In genomic region chr15:40095381-40096093, GRCh38 we compare ENCODE assay signal across 2 cellular contexts.
TF ChIP-seq lines count a peak whose summit lies in the region.

No MANE protein-coding gene starts in this region.

TF ChIP-seq in GM23338, 12 proteins besides CTCF, POLR2A, EP300 and RAD21:
- TF ChIP-seq STAT1 (IDR thresholded peaks at IDR 0.05; ENCODE audit: unreplicated experiment) = no peak
- TF ChIP-seq POLR2AphosphoS5 (IDR thresholded peaks at IDR 0.05; ENCODE audit: low read depth) = no peak
- no peak for TF ChIP-seq ZNF114 (CRISPR knock-in tag; IDR thresholded peaks at IDR 0.05)
- no peak for TF ChIP-seq EZH2 (IDR thresholded peaks at IDR 0.05; ENCODE audit: low read depth, unreplicated experiment)
- TF ChIP-seq, protein P1, sequence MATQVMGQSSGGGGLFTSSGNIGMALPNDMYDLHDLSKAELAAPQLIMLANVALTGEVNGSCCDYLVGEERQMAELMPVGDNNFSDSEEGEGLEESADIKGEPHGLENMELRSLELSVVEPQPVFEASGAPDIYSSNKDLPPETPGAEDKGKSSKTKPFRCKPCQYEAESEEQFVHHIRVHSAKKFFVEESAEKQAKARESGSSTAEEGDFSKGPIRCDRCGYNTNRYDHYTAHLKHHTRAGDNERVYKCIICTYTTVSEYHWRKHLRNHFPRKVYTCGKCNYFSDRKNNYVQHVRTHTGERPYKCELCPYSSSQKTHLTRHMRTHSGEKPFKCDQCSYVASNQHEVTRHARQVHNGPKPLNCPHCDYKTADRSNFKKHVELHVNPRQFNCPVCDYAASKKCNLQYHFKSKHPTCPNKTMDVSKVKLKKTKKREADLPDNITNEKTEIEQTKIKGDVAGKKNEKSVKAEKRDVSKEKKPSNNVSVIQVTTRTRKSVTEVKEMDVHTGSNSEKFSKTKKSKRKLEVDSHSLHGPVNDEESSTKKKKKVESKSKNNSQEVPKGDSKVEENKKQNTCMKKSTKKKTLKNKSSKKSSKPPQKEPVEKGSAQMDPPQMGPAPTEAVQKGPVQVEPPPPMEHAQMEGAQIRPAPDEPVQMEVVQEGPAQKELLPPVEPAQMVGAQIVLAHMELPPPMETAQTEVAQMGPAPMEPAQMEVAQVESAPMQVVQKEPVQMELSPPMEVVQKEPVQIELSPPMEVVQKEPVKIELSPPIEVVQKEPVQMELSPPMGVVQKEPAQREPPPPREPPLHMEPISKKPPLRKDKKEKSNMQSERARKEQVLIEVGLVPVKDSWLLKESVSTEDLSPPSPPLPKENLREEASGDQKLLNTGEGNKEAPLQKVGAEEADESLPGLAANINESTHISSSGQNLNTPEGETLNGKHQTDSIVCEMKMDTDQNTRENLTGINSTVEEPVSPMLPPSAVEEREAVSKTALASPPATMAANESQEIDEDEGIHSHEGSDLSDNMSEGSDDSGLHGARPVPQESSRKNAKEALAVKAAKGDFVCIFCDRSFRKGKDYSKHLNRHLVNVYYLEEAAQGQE (IDR thresholded peaks at IDR 0.05; ENCODE audit: unreplicated experiment) = no peak
- TF ChIP-seq JUNB (IDR thresholded peaks at IDR 0.05; ENCODE audit: unreplicated experiment) = no peak
- TF ChIP-seq, protein P2, sequence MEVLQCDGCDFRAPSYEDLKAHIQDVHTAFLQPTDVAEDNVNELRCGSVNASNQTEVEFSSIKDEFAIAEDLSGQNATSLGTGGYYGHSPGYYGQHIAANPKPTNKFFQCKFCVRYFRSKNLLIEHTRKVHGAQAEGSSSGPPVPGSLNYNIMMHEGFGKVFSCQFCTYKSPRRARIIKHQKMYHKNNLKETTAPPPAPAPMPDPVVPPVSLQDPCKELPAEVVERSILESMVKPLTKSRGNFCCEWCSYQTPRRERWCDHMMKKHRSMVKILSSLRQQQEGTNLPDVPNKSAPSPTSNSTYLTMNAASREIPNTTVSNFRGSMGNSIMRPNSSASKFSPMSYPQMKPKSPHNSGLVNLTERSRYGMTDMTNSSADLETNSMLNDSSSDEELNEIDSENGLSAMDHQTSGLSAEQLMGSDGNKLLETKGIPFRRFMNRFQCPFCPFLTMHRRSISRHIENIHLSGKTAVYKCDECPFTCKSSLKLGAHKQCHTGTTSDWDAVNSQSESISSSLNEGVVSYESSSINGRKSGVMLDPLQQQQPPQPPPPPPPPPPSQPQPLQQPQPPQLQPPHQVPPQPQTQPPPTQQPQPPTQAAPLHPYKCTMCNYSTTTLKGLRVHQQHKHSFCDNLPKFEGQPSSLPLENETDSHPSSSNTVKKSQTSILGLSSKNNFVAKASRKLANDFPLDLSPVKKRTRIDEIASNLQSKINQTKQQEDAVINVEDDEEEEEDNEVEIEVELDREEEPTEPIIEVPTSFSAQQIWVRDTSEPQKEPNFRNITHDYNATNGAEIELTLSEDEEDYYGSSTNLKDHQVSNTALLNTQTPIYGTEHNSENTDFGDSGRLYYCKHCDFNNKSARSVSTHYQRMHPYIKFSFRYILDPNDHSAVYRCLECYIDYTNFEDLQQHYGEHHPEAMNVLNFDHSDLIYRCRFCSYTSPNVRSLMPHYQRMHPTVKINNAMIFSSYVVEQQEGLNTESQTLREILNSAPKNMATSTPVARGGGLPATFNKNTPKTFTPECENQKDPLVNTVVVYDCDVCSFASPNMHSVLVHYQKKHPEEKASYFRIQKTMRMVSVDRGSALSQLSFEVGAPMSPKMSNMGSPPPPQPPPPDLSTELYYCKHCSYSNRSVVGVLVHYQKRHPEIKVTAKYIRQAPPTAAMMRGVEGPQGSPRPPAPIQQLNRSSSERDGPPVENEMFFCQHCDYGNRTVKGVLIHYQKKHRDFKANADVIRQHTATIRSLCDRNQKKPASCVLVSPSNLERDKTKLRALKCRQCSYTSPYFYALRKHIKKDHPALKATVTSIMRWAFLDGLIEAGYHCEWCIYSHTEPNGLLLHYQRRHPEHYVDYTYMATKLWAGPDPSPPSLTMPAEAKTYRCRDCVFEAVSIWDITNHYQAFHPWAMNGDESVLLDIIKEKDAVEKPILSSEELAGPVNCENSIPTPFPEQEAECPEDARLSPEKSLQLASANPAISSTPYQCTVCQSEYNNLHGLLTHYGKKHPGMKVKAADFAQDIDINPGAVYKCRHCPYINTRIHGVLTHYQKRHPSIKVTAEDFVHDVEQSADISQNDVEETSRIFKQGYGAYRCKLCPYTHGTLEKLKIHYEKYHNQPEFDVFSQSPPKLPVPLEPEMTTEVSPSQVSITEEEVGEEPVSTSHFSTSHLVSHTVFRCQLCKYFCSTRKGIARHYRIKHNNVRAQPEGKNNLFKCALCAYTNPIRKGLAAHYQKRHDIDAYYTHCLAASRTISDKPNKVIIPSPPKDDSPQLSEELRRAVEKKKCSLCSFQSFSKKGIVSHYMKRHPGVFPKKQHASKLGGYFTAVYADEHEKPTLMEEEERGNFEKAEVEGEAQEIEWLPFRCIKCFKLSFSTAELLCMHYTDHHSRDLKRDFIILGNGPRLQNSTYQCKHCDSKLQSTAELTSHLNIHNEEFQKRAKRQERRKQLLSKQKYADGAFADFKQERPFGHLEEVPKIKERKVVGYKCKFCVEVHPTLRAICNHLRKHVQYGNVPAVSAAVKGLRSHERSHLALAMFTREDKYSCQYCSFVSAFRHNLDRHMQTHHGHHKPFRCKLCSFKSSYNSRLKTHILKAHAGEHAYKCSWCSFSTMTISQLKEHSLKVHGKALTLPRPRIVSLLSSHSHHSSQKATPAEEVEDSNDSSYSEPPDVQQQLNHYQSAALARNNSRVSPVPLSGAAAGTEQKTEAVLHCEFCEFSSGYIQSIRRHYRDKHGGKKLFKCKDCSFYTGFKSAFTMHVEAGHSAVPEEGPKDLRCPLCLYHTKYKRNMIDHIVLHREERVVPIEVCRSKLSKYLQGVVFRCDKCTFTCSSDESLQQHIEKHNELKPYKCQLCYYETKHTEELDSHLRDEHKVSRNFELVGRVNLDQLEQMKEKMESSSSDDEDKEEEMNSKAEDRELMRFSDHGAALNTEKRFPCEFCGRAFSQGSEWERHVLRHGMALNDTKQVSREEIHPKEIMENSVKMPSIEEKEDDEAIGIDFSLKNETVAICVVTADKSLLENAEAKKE (CRISPR knock-in tag; IDR thresholded peaks at IDR 0.05) = no peak
- TF ChIP-seq CREB1 (CRISPR knock-in tag; IDR thresholded peaks at IDR 0.05; ENCODE audit: low read depth) = no peak
- TF ChIP-seq ZNF331 (CRISPR knock-in tag; IDR thresholded peaks at IDR 0.05; ENCODE audit: low read depth) = no peak
- no peak for TF ChIP-seq EZH2phosphoT487 (IDR thresholded peaks at IDR 0.05; ENCODE audit: unreplicated experiment)
- no peak for TF ChIP-seq NANOG (IDR thresholded peaks at IDR 0.05; ENCODE audit: borderline replicate concordance)
- no peak for TF ChIP-seq ETS1 (IDR thresholded peaks at IDR 0.05)
TF ChIP-seq in GM23338: peak in this region for 0.

TF ChIP-seq in GM12878, 131 proteins besides CTCF, POLR2A, EP300 and RAD21 (continues in another document):
- TF ChIP-seq, protein P3, sequence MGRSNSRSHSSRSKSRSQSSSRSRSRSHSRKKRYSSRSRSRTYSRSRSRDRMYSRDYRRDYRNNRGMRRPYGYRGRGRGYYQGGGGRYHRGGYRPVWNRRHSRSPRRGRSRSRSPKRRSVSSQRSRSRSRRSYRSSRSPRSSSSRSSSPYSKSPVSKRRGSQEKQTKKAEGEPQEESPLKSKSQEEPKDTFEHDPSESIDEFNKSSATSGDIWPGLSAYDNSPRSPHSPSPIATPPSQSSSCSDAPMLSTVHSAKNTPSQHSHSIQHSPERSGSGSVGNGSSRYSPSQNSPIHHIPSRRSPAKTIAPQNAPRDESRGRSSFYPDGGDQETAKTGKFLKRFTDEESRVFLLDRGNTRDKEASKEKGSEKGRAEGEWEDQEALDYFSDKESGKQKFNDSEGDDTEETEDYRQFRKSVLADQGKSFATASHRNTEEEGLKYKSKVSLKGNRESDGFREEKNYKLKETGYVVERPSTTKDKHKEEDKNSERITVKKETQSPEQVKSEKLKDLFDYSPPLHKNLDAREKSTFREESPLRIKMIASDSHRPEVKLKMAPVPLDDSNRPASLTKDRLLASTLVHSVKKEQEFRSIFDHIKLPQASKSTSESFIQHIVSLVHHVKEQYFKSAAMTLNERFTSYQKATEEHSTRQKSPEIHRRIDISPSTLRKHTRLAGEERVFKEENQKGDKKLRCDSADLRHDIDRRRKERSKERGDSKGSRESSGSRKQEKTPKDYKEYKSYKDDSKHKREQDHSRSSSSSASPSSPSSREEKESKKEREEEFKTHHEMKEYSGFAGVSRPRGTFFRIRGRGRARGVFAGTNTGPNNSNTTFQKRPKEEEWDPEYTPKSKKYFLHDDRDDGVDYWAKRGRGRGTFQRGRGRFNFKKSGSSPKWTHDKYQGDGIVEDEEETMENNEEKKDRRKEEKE (IDR thresholded peaks at IDR 0.05) = no peak
- TF ChIP-seq ZNF24 (IDR thresholded peaks at IDR 0.05) (no peak), PAX5 (IDR thresholded peaks at IDR 0.05; ENCODE audit: borderline replicate concordance, low read depth, low read length) (0 out of 2 replicates have a peak, but pooled peaks have one; percentile 10), PKNOX1 (IDR thresholded peaks at IDR 0.05) (no peak), ELK1 (IDR thresholded peaks at IDR 0.05; ENCODE audit: low read depth, low read length) (no peak), NR2F1 (conservative IDR thresholded peaks at IDR 0.05) (no peak), TCF3 (IDR thresholded peaks at IDR 0.05; ENCODE audit: borderline replicate concordance, insufficient read depth, low read depth, low read length) (0 out of 2 replicates have a peak, but pooled peaks have one; percentile 36), EGR1 (IDR thresholded peaks at IDR 0.05; ENCODE audit: borderline replicate concordance in 1 of 2, low read depth in 2 of 2, low read length in 2 of 2) (no peak), STAT3 (IDR thresholded peaks at IDR 0.05; ENCODE audit: low read depth, low read length) (no peak), RFX5 (IDR thresholded peaks at IDR 0.05; ENCODE audit: low read depth, low read length) (no peak), CBX5 (IDR thresholded peaks at IDR 0.05; ENCODE audit: low read depth) (no peak), EED (IDR thresholded peaks at IDR 0.05; ENCODE audit: low read depth) (peak; percentile 11; the same call in 1 of the 2 replicates), JUND (IDR thresholded peaks at IDR 0.05; ENCODE audit: low read depth, low read length) (no peak), POU2F2 (IDR thresholded peaks at IDR 0.05; ENCODE audit: borderline replicate concordance, low read depth, low read length) (no peak), RELA (IDR thresholded peaks at IDR 0.05; ENCODE audit: borderline replicate concordance, partially characterized antibody) (no peak), RCOR1 (conservative IDR thresholded peaks at IDR 0.05; ENCODE audit: low read depth, low read length) (no peak), YY1 (IDR thresholded peaks at IDR 0.05; ENCODE audit: low read depth, low read length) (0 out of 2 replicates have a peak, but pooled peaks have one; percentile 12), GATAD2B (conservative IDR thresholded peaks at IDR 0.05; ENCODE audit: low read depth) (no peak), NR2C2 (IDR thresholded peaks at IDR 0.05; ENCODE audit: borderline replicate concordance, control insufficient read depth, insufficient read length, low read depth) (no peak), JUNB (IDR thresholded peaks at IDR 0.05) (no peak)
- TF ChIP-seq, protein P4, sequence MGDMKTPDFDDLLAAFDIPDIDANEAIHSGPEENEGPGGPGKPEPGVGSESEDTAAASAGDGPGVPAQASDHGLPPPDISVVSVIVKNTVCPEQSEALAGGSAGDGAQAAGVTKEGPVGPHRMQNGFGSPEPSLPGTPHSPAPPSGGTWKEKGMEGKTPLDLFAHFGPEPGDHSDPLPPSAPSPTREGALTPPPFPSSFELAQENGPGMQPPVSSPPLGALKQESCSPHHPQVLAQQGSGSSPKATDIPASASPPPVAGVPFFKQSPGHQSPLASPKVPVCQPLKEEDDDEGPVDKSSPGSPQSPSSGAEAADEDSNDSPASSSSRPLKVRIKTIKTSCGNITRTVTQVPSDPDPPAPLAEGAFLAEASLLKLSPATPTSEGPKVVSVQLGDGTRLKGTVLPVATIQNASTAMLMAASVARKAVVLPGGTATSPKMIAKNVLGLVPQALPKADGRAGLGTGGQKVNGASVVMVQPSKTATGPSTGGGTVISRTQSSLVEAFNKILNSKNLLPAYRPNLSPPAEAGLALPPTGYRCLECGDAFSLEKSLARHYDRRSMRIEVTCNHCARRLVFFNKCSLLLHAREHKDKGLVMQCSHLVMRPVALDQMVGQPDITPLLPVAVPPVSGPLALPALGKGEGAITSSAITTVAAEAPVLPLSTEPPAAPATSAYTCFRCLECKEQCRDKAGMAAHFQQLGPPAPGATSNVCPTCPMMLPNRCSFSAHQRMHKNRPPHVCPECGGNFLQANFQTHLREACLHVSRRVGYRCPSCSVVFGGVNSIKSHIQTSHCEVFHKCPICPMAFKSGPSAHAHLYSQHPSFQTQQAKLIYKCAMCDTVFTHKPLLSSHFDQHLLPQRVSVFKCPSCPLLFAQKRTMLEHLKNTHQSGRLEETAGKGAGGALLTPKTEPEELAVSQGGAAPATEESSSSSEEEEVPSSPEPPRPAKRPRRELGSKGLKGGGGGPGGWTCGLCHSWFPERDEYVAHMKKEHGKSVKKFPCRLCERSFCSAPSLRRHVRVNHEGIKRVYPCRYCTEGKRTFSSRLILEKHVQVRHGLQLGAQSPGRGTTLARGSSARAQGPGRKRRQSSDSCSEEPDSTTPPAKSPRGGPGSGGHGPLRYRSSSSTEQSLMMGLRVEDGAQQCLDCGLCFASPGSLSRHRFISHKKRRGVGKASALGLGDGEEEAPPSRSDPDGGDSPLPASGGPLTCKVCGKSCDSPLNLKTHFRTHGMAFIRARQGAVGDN (IDR thresholded peaks at IDR 0.05) = no peak
